26 cellular contexts compared by ENCODE assay signal in the genomic region with DNA sequence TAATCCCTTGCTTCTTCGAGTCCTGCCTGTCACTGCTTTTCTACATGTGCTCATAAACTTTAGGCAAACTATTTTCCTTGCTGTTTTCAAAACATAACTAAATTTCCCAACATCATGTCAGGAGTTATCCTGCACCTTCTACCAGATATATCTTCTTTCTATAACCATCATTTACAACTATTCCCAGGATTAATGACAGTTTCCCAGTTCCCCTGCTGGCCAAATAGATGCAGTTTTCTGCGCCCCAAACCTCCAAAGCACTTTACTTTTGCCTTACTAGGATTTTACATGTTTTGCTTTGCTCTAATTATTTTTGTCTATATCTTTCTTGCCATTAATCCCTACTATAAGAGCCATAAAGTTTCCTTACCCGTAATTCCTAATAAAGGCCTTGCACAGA.
"Had no signal": no experiment of that assay in that cellular context is flagged by ENCODE, and none has a peak within 500 bp of the region (broad histone marks: within the 10 kb centered on the region; RNA-seq: fewer than 3 reads in every experiment).

No MANE protein-coding gene starts in this region.

- H3K4me3 ChIP-seq: adrenal gland, coronary artery, sigmoid colon, smooth muscle cell, stomach, suprapubic skin, vagina had no signal

- H3K27ac Mint-ChIP-seq: activated B cell treated with CpG ODN at 0.5 μM for 24 hours; activated CD4-positive, alpha-beta T cell treated with anti-CD3 and anti-CD28 coated beads for 36 hours; activated naive CD8-positive, alpha-beta T cell; activated T-helper 2 cell treated with anti-CD3 and anti-CD28 coated beads, Interferon-gamma antibody, Interleukin-2, Interleukin-4, amounts not matched to agents 10 μg/mL and 5 μg/mL and 100 μg/mL, durations not matched to agents 14 hours and 24 hours and 36 hours; memory B cell; nephron; stimulated activated memory B cell treated with anti-CD40 and anti-IgM and Interleukin-4, amounts not matched to agents 10 μg/mL and 1 μg/mL and 100 μg/mL, for 72 hours had no signal

- DNase-seq: activated B cell treated with CpG ODN at 0.5 μM for 24 hours; activated CD4-positive, alpha-beta T cell treated with anti-CD3 and anti-CD28 coated beads for 36 hours; activated CD4-positive, alpha-beta T cell treated with anti-CD3 and anti-CD28 coated beads, Interleukin-2, amount 50 U/mL, for 4 hours; activated CD8-positive, alpha-beta memory T cell treated with anti-CD3 and anti-CD28 coated beads, Interleukin-2, amount 50 U/mL, for 48 hours; activated naive CD4-positive, alpha-beta T cell; activated T-cell treated with anti-CD3 and anti-CD28 coated beads, Interleukin-2, amount 50 U/mL, for 4 hours; adrenal gland; erythroblast; foreskin keratinocyte; left colon; occipital lobe; retina; sigmoid colon; stimulated activated CD4-positive, alpha-beta T cell treated with anti-CD3 and anti-CD28 coated beads, Interleukin-15, amount 100 ng/mL, for 24 hours; stomach; T-helper 9 cell; trophoblast cell had no signal

- H3K27ac ChIP-seq: adrenal gland, coronary artery, foreskin keratinocyte, sigmoid colon, stomach, suprapubic skin, vagina had no signal

- H3K27me3 ChIP-seq: adrenal gland, foreskin keratinocyte, sigmoid colon, stomach, suprapubic skin, vagina had no signal

- H3K27me3 Mint-ChIP-seq: activated CD4-positive, alpha-beta T cell treated with anti-CD3 and anti-CD28 coated beads for 36 hours had no signal

- H3K9me3 ChIP-seq: adrenal gland, sigmoid colon, stomach, suprapubic skin, vagina had no signal

- H3K4me1 Mint-ChIP-seq: activated B cell treated with CpG ODN at 0.5 μM for 24 hours; memory B cell; nephron; stimulated activated memory B cell treated with anti-CD40 and anti-IgM and Interleukin-4, amounts not matched to agents 10 μg/mL and 1 μg/mL and 100 μg/mL, for 72 hours had no signal

- H3K4me2 ChIP-seq: smooth muscle cell had no signal

- H3K36me3 Mint-ChIP-seq: activated naive CD8-positive, alpha-beta T cell; memory B cell; stimulated activated memory B cell treated with anti-CD40 and anti-IgM and Interleukin-4, amounts not matched to agents 10 μg/mL and 1 μg/mL and 100 μg/mL, for 72 hours had no signal

- H3K4me1 ChIP-seq: adrenal gland, foreskin keratinocyte, sigmoid colon, suprapubic skin, vagina had no signal

- ATAC-seq: activated CD4-positive, alpha-beta T cell treated with anti-CD3 and anti-CD28 coated beads for 36 hours; activated T-cell treated with anti-CD3 and anti-CD28 coated beads, Interleukin-2, amount 50 U/mL, for 4 hours; foreskin keratinocyte; left colon; stimulated activated memory B cell treated with anti-CD40 and anti-IgM and Interleukin-4, amounts not matched to agents 10 μg/mL and 1 μg/mL and 100 μg/mL, for 72 hours had no signal

- H3K36me3 ChIP-seq: adrenal gland, sigmoid colon, stomach, suprapubic skin, vagina had no signal

- H3K4me3 Mint-ChIP-seq: activated B cell treated with CpG ODN at 0.5 μM for 24 hours; activated CD4-positive, alpha-beta T cell treated with anti-CD3 and anti-CD28 coated beads for 36 hours; activated naive CD8-positive, alpha-beta T cell; activated T-cell treated with anti-CD3 and anti-CD28 coated beads, Interleukin-2, amount 50 U/mL, for 4 hours; memory B cell; nephron; stimulated activated memory B cell treated with anti-CD40 and anti-IgM and Interleukin-4, amounts not matched to agents 10 μg/mL and 1 μg/mL and 100 μg/mL, for 72 hours had no signal

- H3K9me3 Mint-ChIP-seq: activated B cell treated with CpG ODN at 0.5 μM for 24 hours; activated T-cell treated with anti-CD3 and anti-CD28 coated beads, Interleukin-2, amount 50 U/mL, for 4 hours; activated T-helper 2 cell treated with anti-CD3 and anti-CD28 coated beads, Interferon-gamma antibody, Interleukin-2, Interleukin-4, amounts not matched to agents 10 μg/mL and 5 μg/mL and 100 μg/mL, durations not matched to agents 14 hours and 24 hours and 36 hours; memory B cell; nephron; stimulated activated memory B cell treated with anti-CD40 and anti-IgM and Interleukin-4, amounts not matched to agents 10 μg/mL and 1 μg/mL and 100 μg/mL, for 72 hours had no signal
